ENCODE assay signal across 1 cellular context in the genomic region with DNA sequence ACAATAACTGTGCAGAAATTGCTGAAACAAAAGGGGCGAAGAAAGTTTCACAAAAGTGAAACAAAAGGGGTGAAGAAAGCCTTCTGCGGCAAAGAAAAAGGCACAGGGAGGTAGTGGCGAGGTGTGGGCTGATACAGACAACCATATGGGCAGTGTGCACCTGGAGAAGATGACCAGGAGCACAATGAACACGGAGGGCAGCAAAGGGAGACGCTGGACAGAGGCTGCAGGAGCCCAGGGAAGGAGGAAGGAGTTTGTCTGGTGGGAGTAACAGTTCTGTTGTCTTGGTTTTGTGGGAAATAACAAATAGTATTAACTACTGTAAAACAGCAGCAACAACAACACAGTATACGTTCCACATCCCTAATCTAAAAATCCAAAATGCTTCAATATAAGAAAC.
A peak's percentile ranks its signal among the peaks of the same experiment; 100 is the strongest.
TF ChIP-seq lines count a peak whose summit lies in the region.

No MANE protein-coding gene starts in this region.

TF ChIP-seq in PFSK-1, 5 proteins besides CTCF, POLR2A, EP300 and RAD21:
- TF ChIP-seq REST (IDR thresholded peaks at IDR 0.05; ENCODE audit: insufficient read depth in 1 of 2, low read depth in 2 of 2, low read length in 2 of 2) (peak; percentile 38 to 71; a peak in 2 of 4 replicates), TAF1 (IDR thresholded peaks at IDR 0.05; ENCODE audit: borderline replicate concordance, insufficient read depth, low read length) (no peak), SIN3A (IDR thresholded peaks at IDR 0.05; ENCODE audit: borderline replicate concordance, insufficient read depth, low read length) (no peak), POLR2AphosphoS5 (IDR thresholded peaks at IDR 0.05; ENCODE audit: low read depth, low read length) (no peak), FOXP2 (optimal IDR thresholded peaks at IDR 0.05; ENCODE audit: borderline replicate concordance, extremely low read depth, extremely low read length, insufficient read depth) (no peak)
